ENCODE assay signal across 1 cellular context in genomic region chr11:8339592-8340022, GRCh38.
TF ChIP-seq lines count a peak whose summit lies in the region.

No MANE protein-coding gene starts in this region.

TF ChIP-seq in H1, 55 proteins besides CTCF, POLR2A, EP300 and RAD21:
- TF ChIP-seq TAF7 (optimal IDR thresholded peaks at IDR 0.05; ENCODE audit: borderline replicate concordance, low read depth, low read length) (no peak), YY1 (IDR thresholded peaks at IDR 0.05; ENCODE audit: low read depth, low read length) (no peak), TEAD4 (IDR thresholded peaks at IDR 0.05; ENCODE audit: low read depth, low read length) (no peak)
TF ChIP-seq in H1: peak in this region for 0.
